In the genomic region with DNA sequence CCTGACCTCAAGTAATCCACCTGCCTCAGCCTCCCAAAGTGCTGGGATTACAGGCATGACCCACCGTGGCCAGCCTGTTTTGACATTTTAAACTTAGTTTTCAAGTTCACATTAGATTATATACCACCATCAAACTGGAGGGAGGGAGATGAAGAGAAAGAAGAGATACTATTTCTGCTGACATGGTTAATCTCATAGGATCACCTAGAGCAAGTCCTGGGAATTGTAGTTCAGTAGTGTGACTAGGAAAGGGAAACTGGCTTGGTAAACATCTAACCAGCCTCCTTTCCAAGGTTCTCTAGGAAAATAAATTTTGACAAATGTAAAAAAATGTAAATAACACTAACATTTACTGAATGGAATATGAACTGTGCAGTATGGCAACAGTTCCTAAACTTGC, we compare ENCODE assay signal across 6 cellular contexts.
"Had no signal": no experiment of that assay in that cellular context is flagged by ENCODE, and none has a peak within 500 bp of the region (broad histone marks: within the 10 kb centered on the region; RNA-seq: fewer than 3 reads in every experiment).

No MANE protein-coding gene starts in this region.

- H3K4me2 ChIP-seq: GM23338 had no signal

- DNase-seq: H9, HCEC 1CT, KBM-7 had no signal

- H3K4me3 Mint-ChIP-seq: GM23338, H9 had no signal

- FAIRE-seq: H54, HTR-8/SVneo had no signal

- ATAC-seq: GM23338 had no signal

- H3K27ac Mint-ChIP-seq: GM23338, H9 had no signal

- H3K4me3 ChIP-seq: GM23338 had no signal
